Comparison of ENCODE assay signal across 27 cellular contexts in the genomic region with DNA sequence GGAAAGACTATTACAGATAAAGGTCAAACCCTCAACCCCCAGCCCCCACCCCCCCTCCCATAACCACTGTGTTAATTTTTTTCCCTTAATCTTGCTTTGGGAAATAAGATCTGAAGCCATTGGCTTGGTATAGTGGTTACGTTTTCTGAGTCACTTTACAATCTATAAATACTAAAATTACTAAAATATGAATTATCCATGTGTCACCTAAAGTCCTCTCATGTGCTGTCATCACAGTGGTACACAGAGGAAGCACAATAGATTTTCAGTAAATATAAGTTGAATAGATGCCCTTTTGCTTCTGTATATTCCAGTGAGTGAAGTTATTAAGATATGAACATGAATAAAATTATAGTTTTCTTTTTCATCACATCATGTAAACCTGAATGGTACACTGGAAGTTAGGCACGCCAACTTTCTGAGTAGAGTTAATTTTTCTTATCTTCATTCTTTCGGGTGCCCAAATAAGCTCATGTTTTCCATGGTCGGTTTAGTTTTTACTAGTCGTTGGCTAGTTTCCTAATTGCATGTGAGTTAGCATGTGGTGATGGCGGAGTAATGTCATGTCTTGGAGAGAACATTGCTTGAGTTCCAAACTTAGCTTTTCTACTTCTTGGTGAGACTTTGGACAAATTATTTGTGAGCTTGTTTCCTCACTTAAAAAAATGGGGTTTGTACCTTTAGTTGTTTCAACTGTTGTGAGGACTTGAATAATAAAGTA. TPM values are rescaled to one million over a fixed set of nuclear protein-coding genes. Genes with fewer than 3 reads are reported as not detected.
DNase-seq lines count a peak whose midpoint lies in the region; ATAC-seq and TF ChIP-seq lines count a peak whose summit lies in the region.
"Had no signal": no experiment of that assay in that cellular context is flagged by ENCODE, and none has a peak within 500 bp of the region (broad histone marks: within the 10 kb centered on the region; RNA-seq: fewer than 3 reads in every experiment).

No MANE protein-coding gene starts in this region.

- H3K27ac Mint-ChIP-seq in stimulated activated naive CD8-positive, alpha-beta T cell treated with anti-CD3 and anti-CD28 coated beads, Interleukin-15, Interleukin-2, amounts not matched to agents 100 ng/mL and 50 ng/mL, for 24 hours = peak overlapping the region; percentile 84
- H3K27ac Mint-ChIP-seq: GM23338 had no signal

- H3K36me3 ChIP-seq in cardiac muscle cell (peaks cover 11% of the 10 kb centered on the region), right atrium auricular region (peaks cover 11% of the 10 kb centered on the region), hepatocyte (replicated peaks; ENCODE audit: insufficient read depth, low read depth) (no peaks in the 10 kb centered on the region)

- H3K79me2 ChIP-seq in hepatocyte = no peaks in the 10 kb centered on the region

- no peaks in the 10 kb centered on the region for H3K27me3 Mint-ChIP-seq in stimulated activated naive CD8-positive, alpha-beta T cell treated with anti-CD3 and anti-CD28 coated beads, Interleukin-15, Interleukin-2, amounts not matched to agents 100 ng/mL and 50 ng/mL, for 24 hours
- H3K27me3 Mint-ChIP-seq: progenitor cell of endocrine pancreas, type B pancreatic cell had no signal

- no peaks in the 10 kb centered on the region for H3K9me2 ChIP-seq in hepatocyte (replicated peaks; ENCODE audit: insufficient read depth)

- ATAC-seq in HG03432 (IDR thresholded peaks at IDR 0.05; ENCODE audit: unreplicated experiment) = no peak
- ATAC-seq: GM23338 had no signal

- H3K4me1 ChIP-seq in cardiac muscle cell (ENCODE audit: low read depth) = peaks cover 17% of the 10 kb centered on the region
- H3K4me1 ChIP-seq in right atrium auricular region = peaks cover 0 to 47% of the 10 kb centered on the region in 2 donors
- H3K4me1 ChIP-seq in hepatocyte (ENCODE audit: insufficient read depth) = peaks cover 29% of the 10 kb centered on the region

- peak in 1 of 2 donors; percentile 13 for DNase-seq in cardiac muscle cell (ENCODE audit: low read depth in 1 of 2, low spot score in 1 of 2)
- no peak for DNase-seq in right atrium auricular region (ENCODE audit: low spot score)
- DNase-seq in RKO (ENCODE audit: low spot score) = peak; percentile 62
- no peak for DNase-seq in hepatocyte (ENCODE audit: low spot score)
- DNase-seq in NCI-H1930 (lab: John Stamatoyannopoulos, UW) = no peak
- DNase-seq in NK-92 treated with Interleukin-12 subunit alpha and Interleukin-12 subunit beta, amount 100 ng/mL, for 24 hours (lab: John Stamatoyannopoulos, UW) = no peak
- DNase-seq: activated gamma-delta T cell; aorta; central memory CD4-positive, alpha-beta T cell; foreskin melanocyte; Kasumi-1; NCI-H1048; NCI-H2029; NCI-H226; NCI-H82; SIG-M5; stimulated activated CD4-positive, alpha-beta T cell treated with anti-CD3 and anti-CD28 coated beads, Interleukin-2, amount 100 ng/mL, for 24 hours; stimulated activated naive CD4-positive, alpha-beta T cell treated with Interleukin-2 at 50 U/mL for 16 hours had no signal

- H4K20me1 ChIP-seq in hepatocyte (ENCODE audit: insufficient read depth, poor library complexity, severe bottlenecking) = peaks cover 100% of the 10 kb centered on the region

- H3K4me3 ChIP-seq in cardiac muscle cell (no peak overlapping the region), right atrium auricular region (no peak overlapping the region), hepatocyte (no peak overlapping the region)
- H3K4me3 ChIP-seq: GM23338, skin epidermis had no signal

- no peaks in the 10 kb centered on the region for H3K9me3 ChIP-seq in cardiac muscle cell (ENCODE audit: low read depth)
- H3K9me3 ChIP-seq in right atrium auricular region = no peaks in the 10 kb centered on the region
- no peaks in the 10 kb centered on the region for H3K9me3 ChIP-seq in hepatocyte (ENCODE audit: low read depth)

- H3K4me3 Mint-ChIP-seq in stimulated activated naive CD8-positive, alpha-beta T cell treated with anti-CD3 and anti-CD28 coated beads, Interleukin-15, Interleukin-2, amounts not matched to agents 100 ng/mL and 50 ng/mL, for 24 hours = peak overlapping the region; percentile 11
- H3K4me3 Mint-ChIP-seq: GM23338; neural crest cell; T-helper 1 cell treated with Interleukin-12 subunit alpha and Interleukin-12 subunit beta and Interleukin-4 antibody, amounts not matched to agents 30 μg/mL and 1 μg/mL, for 36 hours; type B pancreatic cell had no signal

- H2AFZ ChIP-seq in hepatocyte = no peak overlapping the region
- H2AFZ ChIP-seq: GM23338 had no signal

- no peaks in the 10 kb centered on the region for H3K9me3 Mint-ChIP-seq in stimulated activated naive CD8-positive, alpha-beta T cell treated with anti-CD3 and anti-CD28 coated beads, Interleukin-15, Interleukin-2, amounts not matched to agents 100 ng/mL and 50 ng/mL, for 24 hours
- H3K9me3 Mint-ChIP-seq: GM23338; neural crest cell; T-helper 1 cell treated with Interleukin-12 subunit alpha and Interleukin-12 subunit beta and Interleukin-4 antibody, amounts not matched to agents 30 μg/mL and 1 μg/mL, for 36 hours; type B pancreatic cell had no signal

- 80% methylated on average over 6 of the region's 6 CpGs for WGBS in hepatocyte (ENCODE audit: low lambda C conversion rate, missing lambda C conversion rate)

- H3K36me3 Mint-ChIP-seq in stimulated activated naive CD8-positive, alpha-beta T cell treated with anti-CD3 and anti-CD28 coated beads, Interleukin-15, Interleukin-2, amounts not matched to agents 100 ng/mL and 50 ng/mL, for 24 hours (ENCODE audit: low read depth) = peaks cover 87% of the 10 kb centered on the region

- peak overlapping the region; percentile 35 for H3K27ac ChIP-seq in cardiac muscle cell
- no peak overlapping the region for H3K27ac ChIP-seq in right atrium auricular region
- peak overlapping the region; percentile 2 for H3K27ac ChIP-seq in hepatocyte
- H3K27ac ChIP-seq: skin epidermis, VCaP had no signal

- H3K4me2 ChIP-seq in hepatocyte = peak overlapping the region; percentile 50
- H3K4me2 ChIP-seq: GM23338 had no signal

- H3K4me1 Mint-ChIP-seq in stimulated activated naive CD8-positive, alpha-beta T cell treated with anti-CD3 and anti-CD28 coated beads, Interleukin-15, Interleukin-2, amounts not matched to agents 100 ng/mL and 50 ng/mL, for 24 hours (ENCODE audit: low read depth) = peaks cover 83% of the 10 kb centered on the region

- H3K27me3 ChIP-seq in cardiac muscle cell = no peaks in the 10 kb centered on the region
- no peaks in the 10 kb centered on the region for H3K27me3 ChIP-seq in right atrium auricular region
- no peaks in the 10 kb centered on the region for H3K27me3 ChIP-seq in hepatocyte

- TF ChIP-seq CTCF in cardiac muscle cell (IDR thresholded peaks at IDR 0.05; ENCODE audit: low read depth, low read length) = no peak
- TF ChIP-seq CTCF in right atrium auricular region (IDR thresholded peaks at IDR 0.05) = no peak
- no peak for TF ChIP-seq CTCF in hepatocyte (IDR thresholded peaks at IDR 0.05; ENCODE audit: poor library complexity)

RNA-seq across cellular contexts. Expression of a gene that starts 11.5 kb away (rescaled TPM):
- total RNA-seq in cardiac muscle cell = 42.2 and 49.1 TPM in 2 replicates
- polyA plus RNA-seq in cardiac muscle cell = 44.8 and 50.1 TPM in 2 replicates
- 10 to 100 TPM; 30.8 to 31.6 TPM for total RNA-seq in right atrium auricular region
- total RNA-seq in hepatocyte = 81.8 and 91.4 TPM in 2 replicates
- polyA plus RNA-seq in hepatocyte = 51.0 and 58.8 TPM in 2 replicates

RNA-seq across cellular contexts. Expression of a gene that starts 53.3 kb away (rescaled TPM):
- total RNA-seq in cardiac muscle cell (3.4 and 5.1 TPM in 2 replicates), right atrium auricular region (1 to 10 TPM in 1 of 2 donors, under 1 TPM in 1; 0.67 to 1.4 TPM), hepatocyte (5.5 and 9.3 TPM in 2 replicates)
- polyA plus RNA-seq in cardiac muscle cell (4.8 and 6.4 TPM in 2 replicates), hepatocyte (5.8 and 6.1 TPM in 2 replicates)

Comparison
In these comparisons a context has a peak if more than half of its experiments do, and no peak if none do; other contexts are left out.
1. H3K27ac ChIP-seq: peak in cardiac muscle cell (single experiment) and hepatocyte (single experiment); none in right atrium auricular region (0 of 2).